ENCODE assay signal across 2 cellular contexts in genomic region chr10:68848281-68848680, GRCh38.
TF ChIP-seq lines count a peak whose summit lies in the region.

No MANE protein-coding gene starts in this region.

TF ChIP-seq in IMR-90, 13 proteins besides CTCF, POLR2A, EP300 and RAD21:
- TF ChIP-seq SMC3 (IDR thresholded peaks at IDR 0.05; ENCODE audit: low read depth, low read length), result no peak
- no peak for TF ChIP-seq NFE2L2 (IDR thresholded peaks at IDR 0.05; ENCODE audit: low read depth, low read length)
- no peak for TF ChIP-seq CHD1 (IDR thresholded peaks at IDR 0.05; ENCODE audit: low read depth, low read length)
- TF ChIP-seq RFX5 (IDR thresholded peaks at IDR 0.05; ENCODE audit: low read depth, low read length), result no peak
- TF ChIP-seq RCOR1 (IDR thresholded peaks at IDR 0.05; ENCODE audit: insufficient replicate concordance, low read length), result no peak
- TF ChIP-seq MAFK (IDR thresholded peaks at IDR 0.05; ENCODE audit: low read depth, low read length), result no peak
- no peak for TF ChIP-seq CEBPB (IDR thresholded peaks at IDR 0.05; ENCODE audit: low read depth, low read length)
- TF ChIP-seq ELK1 (IDR thresholded peaks at IDR 0.05; ENCODE audit: borderline replicate concordance, low read depth, low read length), result no peak
- no peak for TF ChIP-seq MAZ (IDR thresholded peaks at IDR 0.05; ENCODE audit: borderline replicate concordance, low read depth, low read length)
- TF ChIP-seq BHLHE40 (IDR thresholded peaks at IDR 0.05; ENCODE audit: low read depth, low read length), result no peak
- TF ChIP-seq MXI1 (IDR thresholded peaks at IDR 0.05; ENCODE audit: borderline replicate concordance, low read depth, low read length), result no peak
- no peak for TF ChIP-seq USF2 (IDR thresholded peaks at IDR 0.05; ENCODE audit: low read depth, low read length)
- no peak for TF ChIP-seq FOS (IDR thresholded peaks at IDR 0.05; ENCODE audit: low read depth, low read length)

TF ChIP-seq in H1, 55 proteins besides CTCF, POLR2A, EP300 and RAD21:
- TF ChIP-seq GTF2F1 (IDR thresholded peaks at IDR 0.05; ENCODE audit: borderline replicate concordance, low read depth, low read length), result no peak
- no peak for TF ChIP-seq CHD1 (IDR thresholded peaks at IDR 0.05; ENCODE audit: low read depth, low read length)
- no peak for TF ChIP-seq BRCA1 (IDR thresholded peaks at IDR 0.05; ENCODE audit: low read depth, low read length)
- TF ChIP-seq SAP30 (IDR thresholded peaks at IDR 0.05; ENCODE audit: insufficient read depth, insufficient replicate concordance, low read length), result no peak
- TF ChIP-seq CTBP2 (IDR thresholded peaks at IDR 0.05; ENCODE audit: borderline replicate concordance, insufficient read depth, insufficient read length, low read length), result no peak
- no peak for TF ChIP-seq CHD2 (IDR thresholded peaks at IDR 0.05; ENCODE audit: low read length)
